17 cellular contexts compared by ENCODE assay signal in genomic region chr13:23254506-23254905, GRCh38.
A peak's percentile ranks its signal among the peaks of the same experiment; 100 is the strongest.
DNase-seq lines count a peak whose midpoint lies in the region; ATAC-seq, FAIRE-seq and TF ChIP-seq lines count a peak whose summit lies in the region.
"Had no signal": no experiment of that assay in that cellular context is flagged by ENCODE, and none has a peak within 500 bp of the region (broad histone marks: within the 10 kb centered on the region; RNA-seq: fewer than 3 reads in every experiment).

No MANE protein-coding gene starts in this region.

- no peak overlapping the region for H3K14ac ChIP-seq in H9 (ENCODE audit: insufficient read depth, low read length)
- H3K14ac ChIP-seq in H1 (ENCODE audit: insufficient read length): no peak overlapping the region

- H3K4ac ChIP-seq in H9 (ENCODE audit: low read depth, low read length) (no peak overlapping the region), H1 (replicated peaks; ENCODE audit: insufficient read length, low read depth, low read length) (no peak overlapping the region)

- H2BK120ac ChIP-seq in H9 (ENCODE audit: low read depth, low read length, poor library complexity, severe bottlenecking) (no peak overlapping the region), H1 (replicated peaks; ENCODE audit: low read depth, low read length) (no peak overlapping the region)

- H3K36me3 ChIP-seq in H1 (ENCODE audit: control insufficient read depth in 2 of 4, insufficient read depth in 4 of 4, low read length in 3 of 4): no peaks in the 10 kb centered on the region
- H3K36me3 ChIP-seq in esophagus squamous epithelium: no peaks in the 10 kb centered on the region

- POLR2A ChIA-PET in H1 (lab: Charles Lee; ENCODE audit: partially characterized antibody): interaction anchor here (0.8 kb wide), 1 partner anchor 12 kb away, joined by 3 read pairs; no protein-coding TSS in a partner anchor

- no peak for TF ChIP-seq EP300 in H1 (IDR thresholded peaks at IDR 0.05; ENCODE audit: borderline replicate concordance in 1 of 2, low read depth in 2 of 2, low read length in 2 of 2)

- H3K4me1 ChIP-seq in H9 (ENCODE audit: insufficient read depth, low read length) (no peaks in the 10 kb centered on the region), H1 (replicated peaks in 1 of 4; ENCODE audit: control insufficient read depth in 3 of 4, insufficient read depth in 4 of 4, low read length in 3 of 4) (no peaks in the 10 kb centered on the region), esophagus squamous epithelium (no peaks in the 10 kb centered on the region)
- H3K4me1 ChIP-seq: Caco-2 had no signal

- intact Hi-C loops in left ventricle myocardium superior (cut with micrococcal nuclease): no loop called here
- intact Hi-C loops in esophagus squamous epithelium (cut with DNase I): no loop called here

- WGBS in H9 (ENCODE audit: extremely low coverage, insufficient read length, low lambda C conversion rate): no CpG with 5 or more reads among the region's 4 CpGs
- 91% methylated on average over 4 of the region's 4 CpGs; no CpG with 5 or more reads in 1 of the 2 experiments for WGBS in H1 (ENCODE audit: extremely low coverage in 1 of 2, insufficient coverage in 1 of 2, insufficient read length in 1 of 2, insufficient replicate concordance in 2 of 2, low coverage in 1 of 2, low lambda C conversion rate in 2 of 2, missing lambda C conversion rate in 1 of 2), 2 experiments
- WGBS in esophagus squamous epithelium, 2 donors: 55 to 79% methylated on average over 2 to 4 of the region's 4 CpGs

- no peak overlapping the region for H2BK5ac ChIP-seq in H9 (ENCODE audit: insufficient read length, low read length)
- no peak overlapping the region for H2BK5ac ChIP-seq in H1 (ENCODE audit: low read depth, low read length)

- H3K56ac ChIP-seq in H9 (ENCODE audit: insufficient read length, low read depth, low read length) (no peak overlapping the region), H1 (replicated peaks; ENCODE audit: insufficient read length, low read depth, low read length) (no peak overlapping the region)

- peaks cover 0 to 2% (median 2%) of the 10 kb centered on the region in 3 experiments; a peak in 1 of 7 replicates for H3K36me3 Mint-ChIP-seq in H9 (ENCODE audit: insufficient read depth in 1 of 3, low read depth in 3 of 3)
- H3K36me3 Mint-ChIP-seq: CD4-positive, CD25-positive, alpha-beta regulatory T cell; CD8-positive, alpha-beta T cell had no signal

- H3K4me3 Mint-ChIP-seq in H9: no peak overlapping the region
- H3K4me3 Mint-ChIP-seq: CD4-positive, CD25-positive, alpha-beta regulatory T cell; CD8-positive, alpha-beta T cell; HFFc6 had no signal

- H3K23ac ChIP-seq in H9 (ENCODE audit: insufficient read length, low read depth, low read length): no peak overlapping the region
- no peak overlapping the region for H3K23ac ChIP-seq in H1 (ENCODE audit: insufficient read length)

- peaks cover 0 to 4% of the 10 kb centered on the region in 2 experiments; a peak in 2 of 4 replicates for H3K4me1 Mint-ChIP-seq in H9
- H3K4me1 Mint-ChIP-seq: CD4-positive, CD25-positive, alpha-beta regulatory T cell had no signal

- no peak for ATAC-seq in left ventricle myocardium superior
- ATAC-seq: CD8-positive, alpha-beta T cell had no signal

- H2BK12ac ChIP-seq in H9 (ENCODE audit: insufficient read length, low read depth, low read length) (no peak overlapping the region), H1 (ENCODE audit: low read depth, low read length) (no peak overlapping the region)

- no peak overlapping the region for H3T11ph ChIP-seq in H9 (ENCODE audit: low read length)

- H3K9me3 ChIP-seq in H9 (ENCODE audit: control insufficient read depth, low read depth, low read length) (no peaks in the 10 kb centered on the region), H1 (ENCODE audit: insufficient read depth in 2 of 2, low read depth in 1 of 2, low read length in 1 of 2) (no peaks in the 10 kb centered on the region), esophagus squamous epithelium (no peaks in the 10 kb centered on the region)
- H3K9me3 ChIP-seq: Caco-2 had no signal

- H4K8ac ChIP-seq in H9 (replicated peaks; ENCODE audit: insufficient read length, low read depth, low read length) (no peak overlapping the region), H1 (ENCODE audit: extremely low read depth, insufficient read depth, low read length) (no peak overlapping the region)

- peak; percentile 33 for DNase-seq in H9
- DNase-seq in H1 (ENCODE audit: low read depth in 1 of 2, low spot score in 2 of 2): no peak
- DNase-seq in iPS-NIHi11 (ENCODE audit: low spot score): peak; percentile 11
- DNase-seq in NCI-H446 (lab: John Stamatoyannopoulos, UW): no peak
- no peak for DNase-seq in left ventricle myocardium superior
- DNase-seq in esophagus squamous epithelium (lab: John Stamatoyannopoulos, UW): no peak
- DNase-seq: C1 segment of cervical spinal cord; Caco-2; CD4-positive, CD25-positive, alpha-beta regulatory T cell; CD8-positive, alpha-beta T cell; DMS153; DND-41; GF-D8; GOT3; H7; HFFc6 had no signal

- H3K79me2 ChIP-seq in H9 (ENCODE audit: insufficient read depth, low read length) (no peaks in the 10 kb centered on the region), H1 (ENCODE audit: control insufficient read depth in 1 of 2, insufficient read depth in 2 of 2, low read length in 2 of 2) (no peaks in the 10 kb centered on the region)

- H2AFZ ChIP-seq in H9 (ENCODE audit: low read length) (no peak overlapping the region), H1 (ENCODE audit: low read length) (peak overlapping the region; percentile 83; the same call in 1 of the 2 replicates)

- H3K27ac ChIP-seq in H9 (ENCODE audit: insufficient read length, low read depth, low read length): no peak overlapping the region
- H3K27ac ChIP-seq in H1 (ENCODE audit: low read depth, low read length): no peak overlapping the region
- no peak overlapping the region for H3K27ac ChIP-seq in esophagus squamous epithelium

- H2BK20ac ChIP-seq in H9 (ENCODE audit: low read depth, low read length, poor library complexity, severe bottlenecking) (no peak overlapping the region), H1 (ENCODE audit: low read length) (no peak overlapping the region)

- no peak overlapping the region for H3K18ac ChIP-seq in H9 (ENCODE audit: insufficient read length, low read depth, low read length)
- no peak overlapping the region for H3K18ac ChIP-seq in H1 (ENCODE audit: extremely low read depth, low read length)

- no peak for TF ChIP-seq RAD21 in H1 (IDR thresholded peaks at IDR 0.05 in 1 of 2, conservative IDR thresholded peaks at IDR 0.05 in 1 of 2; ENCODE audit: low read depth in 2 of 2, low read length in 2 of 2)

- H3K9ac ChIP-seq in H9 (ENCODE audit: extremely low read depth, insufficient read length, low read length) (no peak overlapping the region), H1 (replicated peaks in 1 of 4; ENCODE audit: extremely low read depth in 1 of 4, low read depth in 3 of 4, low read length in 3 of 4) (no peak overlapping the region)

- H3K4me3 ChIP-seq in H1 (ENCODE audit: extremely low read depth in 1 of 4, insufficient read depth in 2 of 4, low read depth in 3 of 4, low read length in 4 of 4): no peak overlapping the region
- H3K4me3 ChIP-seq in esophagus squamous epithelium: no peak overlapping the region

- H3K27ac Mint-ChIP-seq in H9: no peak overlapping the region
- H3K27ac Mint-ChIP-seq: CD4-positive, CD25-positive, alpha-beta regulatory T cell; CD8-positive, alpha-beta T cell; HFFc6 had no signal

- no peaks in the 10 kb centered on the region for H3K23me2 ChIP-seq in H9 (ENCODE audit: insufficient read length, low read depth, low read length, poor library complexity, severe bottlenecking)
- no peaks in the 10 kb centered on the region for H3K23me2 ChIP-seq in H1 (ENCODE audit: low read depth, low read length)

- CTCF ChIA-PET in H1 (lab: Charles Lee; ENCODE audit: partially characterized antibody): interaction anchor here (0.6 to 1.0 kb wide), 2 partner anchors 13 to 97 kb away, joined by 3 read pairs; no protein-coding TSS in a partner anchor

- no peak for TF ChIP-seq POLR2A in H1 (IDR thresholded peaks at IDR 0.05; ENCODE audit: control extremely low read depth in 1 of 2, low read depth in 2 of 2, low read length in 2 of 2)
- no peak for TF ChIP-seq POLR2A in esophagus squamous epithelium (IDR thresholded peaks at IDR 0.05)

- no peak overlapping the region for H3K4me2 ChIP-seq in H9 (ENCODE audit: insufficient read depth, insufficient read length, low read length)
- H3K4me2 ChIP-seq in H1 (ENCODE audit: insufficient read depth in 1 of 2, low read depth in 2 of 2, low read length in 2 of 2): no peak overlapping the region

- H2BK15ac ChIP-seq in H9 (ENCODE audit: low read depth, low read length) (no peak overlapping the region), H1 (ENCODE audit: low read length) (no peak overlapping the region)

- H3K27me3 Mint-ChIP-seq in H9 (ENCODE audit: low read depth): peaks cover 7% of the 10 kb centered on the region

- no peak overlapping the region for H4K5ac ChIP-seq in H9 (ENCODE audit: insufficient read length, low read depth, low read length)
- H4K5ac ChIP-seq in H1 (ENCODE audit: insufficient read length, low read depth, low read length): no peak overlapping the region

- no peak overlapping the region for H2AK5ac ChIP-seq in H9 (ENCODE audit: insufficient read length, low read length)
- H2AK5ac ChIP-seq in H1 (ENCODE audit: low read depth, low read length): no peak overlapping the region

- peaks cover 0 to 8% of the 10 kb centered on the region in 2 experiments; a peak in 3 of 5 replicates for H3K9me3 Mint-ChIP-seq in H9

- TF ChIP-seq CTCF in H9 (conservative IDR thresholded peaks at IDR 0.05): no peak
- no peak for TF ChIP-seq CTCF in H1 (IDR thresholded peaks at IDR 0.05; ENCODE audit: control extremely low read depth in 1 of 3, insufficient read depth in 1 of 3, low read depth in 1 of 3, low read length in 3 of 3)
- TF ChIP-seq CTCF in esophagus squamous epithelium (IDR thresholded peaks at IDR 0.05): no peak

- H3K27me3 ChIP-seq in H9 (ENCODE audit: insufficient read depth, low read length) (no peaks in the 10 kb centered on the region), H1 (replicated peaks in 1 of 4; ENCODE audit: control insufficient read depth in 3 of 4, extremely low read depth in 1 of 4, insufficient read depth in 3 of 4, low read length in 3 of 4) (no peaks in the 10 kb centered on the region), esophagus squamous epithelium (no peaks in the 10 kb centered on the region)

- H3K79me1 ChIP-seq in H9 (ENCODE audit: insufficient read depth, low read depth, low read length, poor library complexity, severe bottlenecking) (no peaks in the 10 kb centered on the region), H1 (ENCODE audit: low read depth, low read length) (no peaks in the 10 kb centered on the region)

- H4K20me1 ChIP-seq in H9 (ENCODE audit: control insufficient read depth, insufficient read depth, insufficient read length) (no peaks in the 10 kb centered on the region), H1 (replicated peaks in 1 of 2; ENCODE audit: control insufficient read depth in 1 of 2, insufficient read depth in 2 of 2, low read length in 2 of 2) (no peaks in the 10 kb centered on the region)

- no peak for FAIRE-seq in H1 (lab: Jason Lieb, UNC)
- FAIRE-seq: GM12891 had no signal

- H4K91ac ChIP-seq in H9 (ENCODE audit: insufficient read length, low read depth, low read length): no peak overlapping the region
- no peak overlapping the region for H4K91ac ChIP-seq in H1 (replicated peaks; ENCODE audit: insufficient read length, low read length)

TF ChIP-seq in H1, 55 proteins besides CTCF, POLR2A, EP300 and RAD21 (continues in another document):
- TF ChIP-seq SAP30 (IDR thresholded peaks at IDR 0.05; ENCODE audit: insufficient read depth, insufficient replicate concordance, low read length): no peak

Comparison
In these comparisons a context has a peak if more than half of its experiments do, and no peak if none do; other contexts are left out.
1. DNase-seq: peak in H9 (single experiment) and iPS-NIHi11 (single experiment); none in H1 (0 of 2), NCI-H446 (0 of 2), left ventricle myocardium superior (single experiment) and esophagus squamous epithelium (single experiment).